1 cellular context compared by ENCODE assay signal in genomic region chr5:38557309-38557710, GRCh38.
TF ChIP-seq lines count a peak whose summit lies in the region.

No MANE protein-coding gene starts in this region.

TF ChIP-seq in IMR-90, 13 proteins besides CTCF, POLR2A, EP300 and RAD21 (continued from another document):
- TF ChIP-seq RFX5 (IDR thresholded peaks at IDR 0.05; ENCODE audit: low read depth, low read length) (no peak), ELK1 (IDR thresholded peaks at IDR 0.05; ENCODE audit: borderline replicate concordance, low read depth, low read length) (no peak)
